In genomic region chr2:71276311-71277158, GRCh38 we compare ENCODE assay signal across 8 cellular contexts. TPM values are rescaled to one million over a fixed set of nuclear protein-coding genes. Genes with fewer than 3 reads are reported as not detected.
A peak's percentile ranks its signal among the peaks of the same experiment; 100 is the strongest.
DNase-seq lines count a peak whose midpoint lies in the region; ATAC-seq and TF ChIP-seq lines count a peak whose summit lies in the region.

No MANE protein-coding gene starts in this region.

- POLR2A ChIA-PET in AG04450 (lab: Yijun Ruan, JAX) = no interaction called here
- POLR2A ChIA-PET in activated CD4-positive, alpha-beta memory T cell treated with anti-CD3 and anti-CD28 coated beads for 36 hours (lab: Charles Lee) = interaction anchor here (0.6 kb wide), 1 partner anchor 873 kb away, joined by 3 read pairs; no protein-coding TSS in a partner anchor

- H3K27me3 Mint-ChIP-seq in activated CD4-positive, alpha-beta memory T cell treated with anti-CD3 and anti-CD28 coated beads for 36 hours = peaks cover 70% of the 10 kb centered on the region

- no peak overlapping the region for H3K27ac ChIP-seq in AG04450 (ENCODE audit: low read depth, low read length)

- H3K27ac Mint-ChIP-seq in activated CD4-positive, alpha-beta memory T cell treated with anti-CD3 and anti-CD28 coated beads for 36 hours = no peak overlapping the region

- peak overlapping the region; percentile 55 for H3K4me3 ChIP-seq in AG04450 (ENCODE audit: low read depth, low read length)
- peak overlapping the region; percentile 21 for H3K4me3 ChIP-seq in lower leg skin (ENCODE audit: low read depth, poor library complexity, severe bottlenecking)

- TF ChIP-seq POLR2A in lower leg skin (IDR thresholded peaks at IDR 0.05) = no peak

- CTCF ChIA-PET in AG04450 (lab: Charles Lee) = interaction anchor here (0.6 to 1.8 kb wide), 6 partner anchors 23 to 305 kb away, joined by 3 to 11 read pairs (median 6); partner anchors contain the start of gene ZNF638
- CTCF ChIA-PET in activated CD4-positive, alpha-beta memory T cell treated with anti-CD3 and anti-CD28 coated beads for 36 hours (lab: Charles Lee) = interaction anchor here (0.6 to 1.3 kb wide), 3 partner anchors 49 to 122 kb away, joined by 3 to 5 read pairs (median 3); partner anchors contain the start of genes PAIP2B and ZNF638

- peaks cover 8% of the 10 kb centered on the region for H3K9me3 Mint-ChIP-seq in activated CD4-positive, alpha-beta memory T cell treated with anti-CD3 and anti-CD28 coated beads for 36 hours

- H3K27me3 ChIP-seq in AG04450 (ENCODE audit: control insufficient read depth, insufficient read depth, low read length) = peaks cover 26% of the 10 kb centered on the region

- peaks cover 3% of the 10 kb centered on the region for H3K36me3 Mint-ChIP-seq in activated CD4-positive, alpha-beta memory T cell treated with anti-CD3 and anti-CD28 coated beads for 36 hours

- intact Hi-C loops in activated CD4-positive, alpha-beta memory T cell treated with anti-CD3 and anti-CD28 coated beads for 36 hours (cut with micrococcal nuclease) = loop anchor here (1.0 kb wide), 1 partner anchor 49 kb away; the partner anchor contains the start of gene PAIP2B
- intact Hi-C loops in lower leg skin (cut with DNase I; ENCODE audit: low total_unique reads) = no loop called here

- ATAC-seq in GM18909 (IDR thresholded peaks at IDR 0.05; ENCODE audit: poor library complexity, unreplicated experiment) = peak; percentile 99
- peak; percentile 98 for ATAC-seq in HG03139 (IDR thresholded peaks at IDR 0.05; ENCODE audit: unreplicated experiment)

- peaks cover 11% of the 10 kb centered on the region; the same call in 1 of the 2 replicates for H3K9me3 ChIP-seq in AG04450 (ENCODE audit: control insufficient read depth, insufficient read depth, low read length)

- TF ChIP-seq CTCF in AG04450 (IDR thresholded peaks at IDR 0.05; ENCODE audit: low read depth, low read length) (no peak), lower leg skin (IDR thresholded peaks at IDR 0.05) (no peak)

- DNase-seq in AG04450 (ENCODE audit: low read depth, low spot score) (peak; percentile 15), NCI-H510A (lab: John Stamatoyannopoulos, UW) (peak; percentile 75), dermis microvascular lymphatic vessel endothelial cell (ENCODE audit: low read depth in 2 of 2) (peak; percentile 41 to 89), lower leg skin (ENCODE audit: low spot score in 2 of 2) (peak; percentile 54 to 96)
- peak; percentile 91 for DNase-seq in activated CD4-positive, alpha-beta memory T cell treated with anti-CD3 and anti-CD28 coated beads for 36 hours
- peak; percentile 88 for DNase-seq in stimulated activated CD4-positive, alpha-beta T cell treated with anti-CD3 and anti-CD28 coated beads, Interleukin-2, amount 100 ng/mL, for 48 hours

- H3K4me3 Mint-ChIP-seq in activated CD4-positive, alpha-beta memory T cell treated with anti-CD3 and anti-CD28 coated beads for 36 hours = peak overlapping the region; percentile 72

- 1 to 2% methylated on average over 20 to 51 of the region's 93 CpGs for WGBS in lower leg skin, 2 donors

- H3K4me1 Mint-ChIP-seq in activated CD4-positive, alpha-beta memory T cell treated with anti-CD3 and anti-CD28 coated beads for 36 hours (ENCODE audit: low read depth) = peaks cover 18% of the 10 kb centered on the region

RNA-seq across cellular contexts. Expression of gene PAIP2B, which starts 49.6 kb away (rescaled TPM):
- polyA plus RNA-seq in AG04450 (2011; rRNA removed) = 0.12 and 0.24 TPM in 2 replicates
- 0.14 and 0.17 TPM in 2 replicates for polyA minus RNA-seq in AG04450 (2011; rRNA and poly(A)+ RNA removed)
- 1 to 10 TPM; 2.2 TPM for total RNA-seq in activated CD4-positive, alpha-beta memory T cell treated with anti-CD3 and anti-CD28 coated beads for 36 hours
- total RNA-seq in dermis microvascular lymphatic vessel endothelial cell (1.0 and 1.3 TPM in 2 replicates), lower leg skin (10 to 100 TPM; 20.1 to 29.8 (median 23.1) TPM)

RNA-seq across cellular contexts. Expression of gene ZNF638, which starts 55.0 kb away (rescaled TPM):
- polyA plus RNA-seq in AG04450 (2011; rRNA removed) = 75.3 and 105 TPM in 2 replicates
- 125 and 171 TPM in 2 replicates for polyA minus RNA-seq in AG04450 (2011; rRNA and poly(A)+ RNA removed)
- 10 to 100 TPM; 74.2 to 87.4 TPM for total RNA-seq in activated CD4-positive, alpha-beta memory T cell treated with anti-CD3 and anti-CD28 coated beads for 36 hours
- total RNA-seq in dermis microvascular lymphatic vessel endothelial cell (75.6 and 77.1 TPM in 2 replicates), lower leg skin (100 to 1,000 TPM in 3 of 4 donors, 10 to 100 TPM in 1; 94.9 to 114 (median 109) TPM)

Comparison
In these comparisons a context has a peak if more than half of its experiments do, and no peak if none do; other contexts are left out.
1. DNase-seq: peak in every context shown above with its lines; median percentile 91 in activated CD4-positive, alpha-beta memory T cell treated with anti-CD3 and anti-CD28 coated beads for 36 hours; 88 in stimulated activated CD4-positive, alpha-beta T cell treated with anti-CD3 and anti-CD28 coated beads, Interleukin-2, amount 100 ng/mL, for 48 hours; 75 in NCI-H510A; 75 in lower leg skin; 65 in dermis microvascular lymphatic vessel endothelial cell; 15 in AG04450.